Comparison of ENCODE assay signal across 9 cellular contexts in the genomic region with DNA sequence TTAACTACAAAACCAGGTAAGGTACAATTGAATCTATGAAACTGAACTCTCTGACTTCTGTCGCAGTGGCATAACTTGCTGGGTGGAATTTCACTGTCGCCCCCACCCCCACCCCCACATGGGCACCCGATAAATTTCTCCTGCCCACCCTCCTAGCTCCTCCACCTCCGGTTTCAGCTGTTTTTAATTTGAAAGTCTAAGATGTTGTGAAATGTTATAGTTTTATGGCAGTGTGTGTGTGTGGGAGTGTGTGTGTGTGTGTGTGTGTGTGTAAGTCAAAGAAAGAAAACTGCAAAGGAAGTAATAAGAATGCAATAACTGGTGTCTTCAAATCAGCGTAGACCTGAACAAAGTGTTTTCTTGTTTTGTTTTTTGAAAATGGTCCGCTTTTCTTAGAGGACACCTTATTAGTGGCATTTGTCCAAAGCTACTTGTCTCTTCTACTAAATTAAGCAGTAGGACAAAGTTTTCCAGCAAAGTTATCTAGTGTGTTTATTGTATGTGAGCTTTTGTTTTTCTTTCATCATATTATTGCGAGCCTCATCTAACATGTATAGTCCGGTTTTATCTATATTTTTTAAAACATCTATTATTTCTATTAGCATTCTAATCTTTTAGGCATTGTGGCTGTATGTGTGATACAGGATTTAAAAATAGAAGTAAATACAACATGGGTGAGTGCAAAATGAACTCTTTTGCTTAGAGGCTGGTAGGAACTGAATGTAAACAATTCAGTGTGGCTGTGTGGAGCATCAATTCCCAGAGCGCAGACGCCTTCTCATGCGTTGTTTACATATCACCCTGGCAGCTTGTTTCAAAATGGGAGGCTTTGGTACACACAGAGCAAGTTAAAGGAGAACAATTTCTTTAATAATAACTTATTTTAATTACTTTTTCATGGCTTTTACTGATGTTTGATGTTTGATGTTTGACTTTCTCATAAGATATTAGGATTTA. TPM values are rescaled to one million over a fixed set of nuclear protein-coding genes. Genes with fewer than 3 reads are reported as not detected.
DNase-seq lines count a peak whose midpoint lies in the region; ATAC-seq and TF ChIP-seq lines count a peak whose summit lies in the region.
"Had no signal": no experiment of that assay in that cellular context is flagged by ENCODE, and none has a peak within 500 bp of the region (broad histone marks: within the 10 kb centered on the region; RNA-seq: fewer than 3 reads in every experiment).

No MANE protein-coding gene starts in this region.

- peak; percentile 67 for DNase-seq in COLO668 (lab: John Stamatoyannopoulos, UW; ENCODE audit: unreplicated experiment)
- peak; percentile 70 for DNase-seq in NCI-H2227 (lab: John Stamatoyannopoulos, UW; ENCODE audit: unreplicated experiment)
- no peak for DNase-seq in endothelial cell (ENCODE audit: low spot score)
- DNase-seq in glomerular visceral epithelial cell (ENCODE audit: extremely low spot score) = no peak
- no peak for DNase-seq in SKM-1 treated with dmso at 0.1 percent for 144 hours (lab: John Stamatoyannopoulos, UW; ENCODE audit: unreplicated experiment)
- no peak for DNase-seq in testis
- DNase-seq: activated T-cell treated with anti-CD3 and anti-CD28 coated beads for 4 hours had no signal

- no peaks in the 10 kb centered on the region for H3K9me3 Mint-ChIP-seq in endothelial cell (ENCODE audit: unreplicated experiment)

- TF ChIP-seq CTCF in endothelial cell (IDR thresholded peaks at IDR 0.05; ENCODE audit: unreplicated experiment) (no peak), testis (IDR thresholded peaks at IDR 0.05) (no peak)

- no peak overlapping the region for H3K4me3 Mint-ChIP-seq in endothelial cell (ENCODE audit: unreplicated experiment)

- no peak for ATAC-seq in HG02870 (IDR thresholded peaks at IDR 0.05; ENCODE audit: unreplicated experiment)

- WGBS in testis, 2 donors = 30 to 39% methylated on average over 11 of the region's 11 CpGs

- H3K4me3 ChIP-seq in neuron (ENCODE audit: low read length) = peak overlapping the region; percentile 7
- H3K4me3 ChIP-seq in testis = no peak overlapping the region

- H3K9me3 ChIP-seq in neuron (ENCODE audit: low read length) = no peaks in the 10 kb centered on the region
- no peaks in the 10 kb centered on the region for H3K9me3 ChIP-seq in testis

- no peaks in the 10 kb centered on the region for H3K36me3 Mint-ChIP-seq in endothelial cell (ENCODE audit: low read depth, unreplicated experiment)

- H2AFZ ChIP-seq in neuron (ENCODE audit: low read depth, low read length) = no peak overlapping the region

- H3K27me3 Mint-ChIP-seq in endothelial cell (ENCODE audit: unreplicated experiment) = no peaks in the 10 kb centered on the region

- no peaks in the 10 kb centered on the region for H3K4me1 Mint-ChIP-seq in endothelial cell (ENCODE audit: unreplicated experiment)

- H3K27ac Mint-ChIP-seq in endothelial cell (ENCODE audit: unreplicated experiment) = peak overlapping the region; percentile 74

- H3K4me1 ChIP-seq in neuron (ENCODE audit: insufficient read depth, low read length) (peaks cover 24% of the 10 kb centered on the region), testis (peaks cover 20% of the 10 kb centered on the region)

- H3K36me3 ChIP-seq in neuron (ENCODE audit: insufficient read depth, low read length) (no peaks in the 10 kb centered on the region), testis (ENCODE audit: low read depth, missing control alignments) (no peaks in the 10 kb centered on the region)

- no peak overlapping the region for H3K27ac ChIP-seq in testis

- no peak for TF ChIP-seq POLR2A in testis (IDR thresholded peaks at IDR 0.05)

- H3K27me3 ChIP-seq in neuron (ENCODE audit: insufficient read depth, low read length) = peaks cover 41% of the 10 kb centered on the region
- no peaks in the 10 kb centered on the region for H3K27me3 ChIP-seq in testis

- intact Hi-C loops in testis (cut with DNase I; ENCODE audit: low total_unique reads) = no loop called here

RNA-seq across cellular contexts. Expression of gene DTNA, which starts 0.6 kb away (rescaled TPM):
- total RNA-seq in endothelial cell (ENCODE audit: unreplicated experiment) = 17.9 TPM
- 10 to 100 TPM; 69.1 to 96.0 TPM for total RNA-seq in testis
- 18.9 TPM for polyA plus RNA-seq in testis (ENCODE audit: insufficient read depth, low read depth, low replicate concordance)

Comparison
In these comparisons a context has a peak if more than half of its experiments do, and no peak if none do; other contexts are left out.
1. DNase-seq: peak in COLO668 (single experiment) and NCI-H2227 (single experiment); none in endothelial cell (single experiment), glomerular visceral epithelial cell (single experiment), SKM-1 treated with dmso at 0.1 percent for 144 hours (single experiment) and testis (single experiment).